Comparison of ENCODE assay signal across 9 cellular contexts in genomic region chr7:116173051-116174028, GRCh38. TPM values are rescaled to one million over a fixed set of nuclear protein-coding genes. Genes with fewer than 3 reads are reported as not detected.
A peak's percentile ranks its signal among the peaks of the same experiment; 100 is the strongest.
DNase-seq lines count a peak whose midpoint lies in the region; ATAC-seq and TF ChIP-seq lines count a peak whose summit lies in the region.
"Had no signal": no experiment of that assay in that cellular context is flagged by ENCODE, and none has a peak within 500 bp of the region (broad histone marks: within the 10 kb centered on the region; RNA-seq: fewer than 3 reads in every experiment).

No MANE protein-coding gene starts in this region.

- TF ChIP-seq CTCF in mammary epithelial cell (conservative IDR thresholded peaks at IDR 0.05 in 1 of 2, IDR thresholded peaks at IDR 0.05 in 1 of 2; ENCODE audit: extremely low read depth in 1 of 2, insufficient read depth in 1 of 2, low read depth in 1 of 2, low read length in 2 of 2), result peak; percentile 35 to 46

- 53% methylated on average over 8 of the region's 8 CpGs for WGBS in mammary epithelial cell (ENCODE audit: low coverage, missing lambda C conversion rate)

- no peaks in the 10 kb centered on the region for H3K36me3 ChIP-seq in mammary epithelial cell (ENCODE audit: insufficient read depth, low read length)

- peak overlapping the region; percentile 13 for H2AFZ ChIP-seq in mammary epithelial cell (ENCODE audit: low read depth, low read length)

- H3K4me1 ChIP-seq in mammary epithelial cell (ENCODE audit: insufficient read depth, low read length), result peaks cover 25% of the 10 kb centered on the region

- H3K9me3 ChIP-seq in mammary epithelial cell (replicated peaks; ENCODE audit: insufficient read depth, low read length), result no peaks in the 10 kb centered on the region

- no peak overlapping the region for H3K9ac ChIP-seq in mammary epithelial cell (ENCODE audit: insufficient read depth, low read length)

- dilution Hi-C loops in mammary epithelial cell (cut with HindIII; ENCODE audit: low sequenced_read_pairs), result loop anchor here (10.0 kb wide), 1 partner anchor 641 kb away; no protein-coding TSS in a partner anchor

- CTCF ChIA-PET in mammary epithelial cell (lab: Charles Lee; ENCODE audit: low non-redundant PET), result interaction anchor here (0.6 to 0.7 kb wide), 2 partner anchors 416 to 954 kb away, joined by 4 to 5 read pairs; no protein-coding TSS in a partner anchor

- no TSS peak for BruUV-seq in mammary epithelial cell (replicated peaks; lab: Mats Ljungman, UMichigan)

- H3K27me3 ChIP-seq in mammary epithelial cell (ENCODE audit: insufficient read depth, low read length), result no peaks in the 10 kb centered on the region

- in situ Hi-C loops in mammary epithelial cell (cut with MboI; ENCODE audit: low sequenced_read_pairs in 2 of 2), result loop anchor here (10.0 to 25.0 kb wide), 4 partner anchors 364 to 939 kb away; partner anchors contain the start of gene CAV1 (in 1 of the 2)

- no peak overlapping the region for H3K4me3 ChIP-seq in mammary epithelial cell (replicated peaks in 1 of 3; ENCODE audit: insufficient read depth in 1 of 3, low read depth in 2 of 3, low read length in 3 of 3)

- H3K79me2 ChIP-seq in mammary epithelial cell (ENCODE audit: insufficient read depth, low read length), result no peaks in the 10 kb centered on the region

- peak; percentile 26 for DNase-seq in activated gamma-delta T cell treated with Interleukin-2 at 50 U/mL for 16 hours
- DNase-seq in activated gamma-delta T cell (lab: John Stamatoyannopoulos, UW), result no peak
- DNase-seq in NCI-H748 (lab: John Stamatoyannopoulos, UW; ENCODE audit: unreplicated experiment), result peak; percentile 61
- peak; percentile 54 for DNase-seq in mammary epithelial cell
- no peak for DNase-seq in left lobe of liver (ENCODE audit: low spot score)
- no peak for DNase-seq in GM19238 (ENCODE audit: insufficient read length, low spot score)
- DNase-seq: activated naive CD8-positive, alpha-beta T cell treated with anti-CD3 and anti-CD28 coated beads, Interleukin-2, amount 10 ng/mL, durations not matched to agents 7 days and 5 days had no signal

- peak; percentile 68 for ATAC-seq in HG02678 (IDR thresholded peaks at IDR 0.05; ENCODE audit: unreplicated experiment)
- peak; percentile 87 for ATAC-seq in left lobe of liver
- ATAC-seq in GM19452 (IDR thresholded peaks at IDR 0.05; ENCODE audit: unreplicated experiment), result no peak

- H3K27ac ChIP-seq in mammary epithelial cell (ENCODE audit: insufficient read depth, low read depth, low read length), result no peak overlapping the region

- intact Hi-C loops in mammary epithelial cell (cut with micrococcal nuclease), result loop anchor here (1.0 to 10.0 kb wide), 5 partner anchors 353 to 1211 kb away; no protein-coding TSS in a partner anchor

- no peak overlapping the region for H3K4me2 ChIP-seq in mammary epithelial cell (ENCODE audit: insufficient read depth, low read depth, low read length)

- H4K20me1 ChIP-seq in mammary epithelial cell (ENCODE audit: insufficient read depth, low read length), result no peaks in the 10 kb centered on the region

RNA-seq across cellular contexts. Expression of gene TES, which starts 37.0 kb away (rescaled TPM):
- total RNA-seq in mammary epithelial cell (100 to 1,000 TPM; 189 to 424 TPM), left lobe of liver (7.5 TPM)
- 113 TPM for polyA plus RNA-seq in mammary epithelial cell
- 210 TPM for polyA minus RNA-seq in mammary epithelial cell

Comparison
In these comparisons a context has a peak if more than half of its experiments do, and no peak if none do; other contexts are left out.
1. DNase-seq: peak in activated gamma-delta T cell treated with Interleukin-2 at 50 U/mL for 16 hours (single experiment), NCI-H748 (single experiment) and mammary epithelial cell (single experiment); none in activated gamma-delta T cell (single experiment), left lobe of liver (single experiment) and GM19238 (single experiment).
2. RNA of gene TES, which starts 37.0 kb away (total RNA-seq): 189 to 424 TPM in mammary epithelial cell; 7.5 TPM in left lobe of liver (single experiment); every median in the first group is over 10 times any median in the second.